19 cellular contexts compared by ENCODE assay signal in genomic region chrX:22481436-22481835, GRCh38.
DNase-seq lines count a peak whose midpoint lies in the region; ATAC-seq, FAIRE-seq and TF ChIP-seq lines count a peak whose summit lies in the region.
"Had no signal": no experiment of that assay in that cellular context is flagged by ENCODE, and none has a peak within 500 bp of the region (broad histone marks: within the 10 kb centered on the region; RNA-seq: fewer than 3 reads in every experiment).

No MANE protein-coding gene starts in this region.

- no peak overlapping the region for H4K5ac ChIP-seq in IMR-90 (ENCODE audit: low read depth, low read length)

- dilution Hi-C loops in IMR-90 (cut with HindIII; ENCODE audit: low sequenced_read_pairs, unreplicated experiment) = no loop called here

- H3K27me3 Mint-ChIP-seq in chondrocyte (ENCODE audit: low read depth) = no peaks in the 10 kb centered on the region
- H3K27me3 Mint-ChIP-seq: B cell; CD4-positive, alpha-beta T cell had no signal

- H3K56ac ChIP-seq in IMR-90 (ENCODE audit: extremely low read depth, insufficient read depth, low read length) = no peak overlapping the region

- TF ChIP-seq CTCF in A549 (IDR thresholded peaks at IDR 0.05) = no peak
- no peak for TF ChIP-seq CTCF in IMR-90 (conservative IDR thresholded peaks at IDR 0.05; ENCODE audit: low read depth, low read length)
- peak; percentile 31 for TF ChIP-seq CTCF in chondrocyte (IDR thresholded peaks at IDR 0.05)
- TF ChIP-seq CTCF in fibroblast of the aortic adventitia (IDR thresholded peaks at IDR 0.05; ENCODE audit: insufficient read depth, low read length) = no peak
- no peak for TF ChIP-seq CTCF in PC-3 (conservative IDR thresholded peaks at IDR 0.05; ENCODE audit: low read depth, low read length)

- no peak overlapping the region for H2BK120ac ChIP-seq in IMR-90 (ENCODE audit: low read depth, low read length)

- no peak overlapping the region for H3K23ac ChIP-seq in IMR-90 (ENCODE audit: low read depth, low read length)

- TF ChIP-seq EP300 in A549 (IDR thresholded peaks at IDR 0.05) = no peak

- intact Hi-C loops in IMR-90 (cut with micrococcal nuclease) (no loop called here), PC-3 (cut with micrococcal nuclease) (no loop called here)

- DNase-seq in A549 (ENCODE audit: low read depth in 1 of 2, low spot score in 1 of 2) (no peak), IMR-90 (peak; percentile 2), chondrocyte (ENCODE audit: low spot score) (no peak), fibroblast of the aortic adventitia (ENCODE audit: low read depth) (peak; percentile 65), frontal cortex (ENCODE audit: low spot score in 2 of 2) (no peak), PC-3 (no peak), HTR-8/SVneo (ENCODE audit: insufficient read length, low spot score) (no peak)
- DNase-seq: C1 segment of cervical spinal cord; CD4-positive, alpha-beta T cell; DMS153; DMS79 treated with DMSO at 0.1 percent for 48 hours; GDM1; HCEC 1CT had no signal

- no peak overlapping the region for H2BK5ac ChIP-seq in IMR-90 (ENCODE audit: low read depth, low read length, poor library complexity, severe bottlenecking)

- peaks cover 7% of the 10 kb centered on the region for H3K36me3 Mint-ChIP-seq in chondrocyte (ENCODE audit: low read depth)

- TF ChIP-seq POLR2A in A549 (IDR thresholded peaks at IDR 0.05; ENCODE audit: low read length) (no peak), IMR-90 (IDR thresholded peaks at IDR 0.05; ENCODE audit: low read depth, low read length) (no peak)

- no peak overlapping the region for H3K18ac ChIP-seq in IMR-90 (ENCODE audit: low read depth, low read length)

- H3K4me2 ChIP-seq in A549 (no peak overlapping the region), IMR-90 (ENCODE audit: low read depth, low read length) (no peak overlapping the region), PC-3 (ENCODE audit: low read length) (no peak overlapping the region)

- no peaks in the 10 kb centered on the region; the same call in 2 of the 3 replicates for H3K9me3 ChIP-seq in A549
- H3K9me3 ChIP-seq in IMR-90 (ENCODE audit: control insufficient read depth, insufficient read depth, low read length) = peaks cover 7% of the 10 kb centered on the region; the same call in 1 of the 2 replicates
- no peaks in the 10 kb centered on the region for H3K9me3 ChIP-seq in PC-3 (ENCODE audit: low read length)

- WGBS in A549 (ENCODE audit: missing lambda C conversion rate) = 3% methylated on average over 2 of the region's 2 CpGs
- no CpG with 5 or more reads among the region's 2 CpGs for WGBS in IMR-90 (ENCODE audit: extremely low coverage in 2 of 2, insufficient read length in 1 of 2), 2 experiments

- peak; percentile 84 for FAIRE-seq in A549 (lab: Jason Lieb, UNC)
- no peak for FAIRE-seq in frontal cortex (lab: Jason Lieb, UNC)
- no peak for FAIRE-seq in HTR-8/SVneo (lab: Jason Lieb, UNC)
- FAIRE-seq: GM12892, GM19239 had no signal

- H2AFZ ChIP-seq in IMR-90 (replicated peaks; ENCODE audit: low read length, poor library complexity) (no peak overlapping the region), PC-3 (ENCODE audit: low read length) (no peak overlapping the region)

- in situ Hi-C loops in IMR-90 (cut with MboI; ENCODE audit: low sequenced_read_pairs) = no loop called here

- H3K4ac ChIP-seq in IMR-90 (ENCODE audit: low read depth, low read length) = no peak overlapping the region

- H3K9me2 ChIP-seq in PC-3 (replicated peaks; ENCODE audit: low read length) = no peaks in the 10 kb centered on the region

- H4K20me1 ChIP-seq in IMR-90 (ENCODE audit: insufficient read depth, low read length) (no peaks in the 10 kb centered on the region), PC-3 (ENCODE audit: low read length) (no peaks in the 10 kb centered on the region)

- H2AK5ac ChIP-seq in IMR-90 (ENCODE audit: low read depth, low read length) = no peak overlapping the region

- no peak overlapping the region for H3K4me3 ChIP-seq in A549
- no peak overlapping the region for H3K4me3 ChIP-seq in IMR-90 (ENCODE audit: insufficient read depth, low read depth, low read length)
- H3K4me3 ChIP-seq in fibroblast of the aortic adventitia (ENCODE audit: low read depth, low read length) = no peak overlapping the region
- no peak overlapping the region for H3K4me3 ChIP-seq in PC-3 (ENCODE audit: low read length)

- no peaks in the 10 kb centered on the region for H3K36me3 ChIP-seq in IMR-90 (ENCODE audit: control insufficient read depth, insufficient read depth, low read length)
- no peaks in the 10 kb centered on the region for H3K36me3 ChIP-seq in PC-3 (ENCODE audit: low read depth, low read length)

- H3K27ac ChIP-seq in A549 (no peak overlapping the region), IMR-90 (ENCODE audit: insufficient read depth, low read length) (no peak overlapping the region), PC-3 (ENCODE audit: low read length) (no peak overlapping the region)
- H3K27ac ChIP-seq: 22Rv1, HL-60 had no signal

- no peak overlapping the region for H4K8ac ChIP-seq in IMR-90 (ENCODE audit: low read depth in 2 of 2, low read length in 2 of 2)

- no peaks in the 10 kb centered on the region for H3K27me3 ChIP-seq in IMR-90 (ENCODE audit: control insufficient read depth, insufficient read depth, low read length)
- no peaks in the 10 kb centered on the region for H3K27me3 ChIP-seq in PC-3 (ENCODE audit: low read length)

- no peak overlapping the region for H2BK20ac ChIP-seq in IMR-90 (ENCODE audit: low read depth, low read length)

- H2AK9ac ChIP-seq in IMR-90 (replicated peaks; ENCODE audit: low read depth, low read length, poor library complexity) = no peak overlapping the region

- peak overlapping the region; percentile 63 for H3K27ac Mint-ChIP-seq in chondrocyte (ENCODE audit: unreplicated experiment)
- H3K27ac Mint-ChIP-seq: B cell; CD4-positive, alpha-beta T cell had no signal

- H3K4me3 Mint-ChIP-seq in chondrocyte (ENCODE audit: unreplicated experiment) = no peak overlapping the region
- H3K4me3 Mint-ChIP-seq: B cell; CD4-positive, alpha-beta T cell had no signal

- no peaks in the 10 kb centered on the region for H3K79me1 ChIP-seq in IMR-90 (ENCODE audit: low read depth in 1 of 2, low read length in 2 of 2)

- H3K79me2 ChIP-seq in PC-3 (ENCODE audit: low read length) = no peaks in the 10 kb centered on the region

- H3K9me3 Mint-ChIP-seq in chondrocyte (ENCODE audit: low read depth) = peaks cover 33% of the 10 kb centered on the region

- no peaks in the 10 kb centered on the region for H3F3A ChIP-seq in PC-3 (ENCODE audit: low read length, unreplicated experiment)

- POLR2A ChIA-PET in A549 (lab: Yijun Ruan, JAX) (no interaction called here), IMR-90 (lab: Charles Lee; ENCODE audit: unreplicated experiment) (no interaction called here), PC-3 (lab: Charles Lee; ENCODE audit: unreplicated experiment) (no interaction called here)

- no peak overlapping the region for H4K91ac ChIP-seq in IMR-90 (ENCODE audit: insufficient read depth, low read depth, low read length)

- no peaks in the 10 kb centered on the region for H3K4me1 ChIP-seq in A549
- H3K4me1 ChIP-seq in IMR-90 (ENCODE audit: control insufficient read depth, insufficient read depth, low read length) = no peaks in the 10 kb centered on the region
- H3K4me1 ChIP-seq in PC-3 (ENCODE audit: insufficient read depth, low read length) = no peaks in the 10 kb centered on the region

- CTCF ChIA-PET in A549 (lab: Yijun Ruan, JAX) (no interaction called here), IMR-90 (lab: Yijun Ruan, JAX) (no interaction called here), PC-3 (lab: Charles Lee) (no interaction called here)

- H3K14ac ChIP-seq in IMR-90 (replicated peaks; ENCODE audit: low read depth, low read length) = no peak overlapping the region

- BruUV-seq in IMR-90 (replicated peaks; lab: Mats Ljungman, UMichigan) (no TSS peak), PC-3 (replicated peaks; lab: Mats Ljungman, UMichigan) (no TSS peak)

- no peak for ATAC-seq in A549
- ATAC-seq in IMR-90 (ENCODE audit: low read depth) = no peak
- no peak for ATAC-seq in PC-3
- ATAC-seq in GM18498 (IDR thresholded peaks at IDR 0.05; ENCODE audit: unreplicated experiment) = no peak

- TF ChIP-seq RAD21 in A549 (conservative IDR thresholded peaks at IDR 0.05 in 1 of 2, IDR thresholded peaks at IDR 0.05 in 1 of 2) (no peak), IMR-90 (IDR thresholded peaks at IDR 0.05; ENCODE audit: low read length) (no peak)

- H3K9me1 ChIP-seq in IMR-90 (ENCODE audit: insufficient read depth, low read length) = no peaks in the 10 kb centered on the region

- H3K9ac ChIP-seq in IMR-90 (ENCODE audit: low read depth, low read length) (no peak overlapping the region), PC-3 (ENCODE audit: low read length) (no peak overlapping the region)

- peaks cover 27% of the 10 kb centered on the region for H3K4me1 Mint-ChIP-seq in chondrocyte (ENCODE audit: low read depth)

- H2BK15ac ChIP-seq in IMR-90 (ENCODE audit: low read depth, low read length) = no peak overlapping the region

TF ChIP-seq in A549, 52 proteins besides CTCF, POLR2A, EP300 and RAD21 (continues in another document):
- TF ChIP-seq PHF8 (IDR thresholded peaks at IDR 0.05; ENCODE audit: borderline replicate concordance, low read depth) = no peak
- no peak for TF ChIP-seq TFCP2L1 (CRISPR knock-in tag; IDR thresholded peaks at IDR 0.05)
- TF ChIP-seq SREBF2 (IDR thresholded peaks at IDR 0.05) = no peak
- no peak for TF ChIP-seq BHLHE40 (IDR thresholded peaks at IDR 0.05; ENCODE audit: low read depth, low read length)
- no peak for TF ChIP-seq FOSL2 (IDR thresholded peaks at IDR 0.05)
- no peak for TF ChIP-seq FOSL2 (CRISPR knock-in tag; IDR thresholded peaks at IDR 0.05)
- no peak for TF ChIP-seq MAFK (IDR thresholded peaks at IDR 0.05; ENCODE audit: partially characterized antibody)
- no peak for TF ChIP-seq NR3C1 (IDR thresholded peaks at IDR 0.05)
- no peak for TF ChIP-seq ZFP36 (IDR thresholded peaks at IDR 0.05; ENCODE audit: borderline replicate concordance, partially characterized antibody)
- no peak for TF ChIP-seq POLR2AphosphoS2 (conservative IDR thresholded peaks at IDR 0.05; ENCODE audit: low read length)
- no peak for TF ChIP-seq MAZ (IDR thresholded peaks at IDR 0.05; ENCODE audit: borderline replicate concordance, low read depth, low read length)

TF ChIP-seq in IMR-90, 13 proteins besides CTCF, POLR2A, EP300 and RAD21 (continues in another document):
- TF ChIP-seq USF2 (IDR thresholded peaks at IDR 0.05; ENCODE audit: low read depth, low read length) (no peak), MAZ (IDR thresholded peaks at IDR 0.05; ENCODE audit: borderline replicate concordance, low read depth, low read length) (no peak), RFX5 (IDR thresholded peaks at IDR 0.05; ENCODE audit: low read depth, low read length) (no peak), CHD1 (IDR thresholded peaks at IDR 0.05; ENCODE audit: low read depth, low read length) (no peak), NFE2L2 (IDR thresholded peaks at IDR 0.05; ENCODE audit: low read depth, low read length) (no peak), RCOR1 (IDR thresholded peaks at IDR 0.05; ENCODE audit: insufficient replicate concordance, low read length) (no peak)

Comparison
In these comparisons a context has a peak if more than half of its experiments do, and no peak if none do; other contexts are left out.
1. DNase-seq: peak in IMR-90 (single experiment) and fibroblast of the aortic adventitia (single experiment); none in A549 (0 of 2), chondrocyte (single experiment), frontal cortex (0 of 2), PC-3 (single experiment) and HTR-8/SVneo (single experiment).